In the genomic region with DNA sequence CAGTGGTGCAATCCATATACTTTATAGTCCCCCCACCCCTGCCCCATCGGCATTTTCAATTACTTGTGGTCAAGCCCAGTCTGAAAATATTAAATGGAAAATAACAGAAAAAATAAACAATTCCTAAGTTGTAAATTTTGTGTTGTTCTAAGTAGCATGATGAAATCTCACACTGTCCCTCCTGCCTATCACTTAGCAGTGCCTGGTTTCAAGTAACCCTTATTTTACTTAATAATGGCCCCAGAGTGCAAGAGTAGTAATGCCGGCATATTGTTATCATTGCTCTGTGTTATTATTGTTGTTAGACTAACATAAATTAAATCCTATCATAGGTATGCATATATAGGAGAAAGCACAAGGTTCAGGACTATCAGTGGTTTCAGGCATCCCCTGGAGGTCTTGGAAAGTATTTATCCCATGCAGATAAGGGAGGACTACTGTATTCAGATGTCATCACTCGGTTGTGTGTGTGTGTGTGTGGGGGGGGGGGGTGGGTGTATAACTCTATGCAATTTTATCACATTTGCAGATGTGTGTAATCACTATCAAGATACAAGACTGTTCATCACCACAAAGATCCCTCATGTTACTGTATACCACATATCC, we compare ENCODE assay signal across 24 cellular contexts. TPM values are rescaled to one million over a fixed set of nuclear protein-coding genes. Genes with fewer than 3 reads are reported as not detected.
DNase-seq lines count a peak whose midpoint lies in the region; ATAC-seq and TF ChIP-seq lines count a peak whose summit lies in the region.
"Had no signal": no experiment of that assay in that cellular context is flagged by ENCODE, and none has a peak within 500 bp of the region (broad histone marks: within the 10 kb centered on the region; RNA-seq: fewer than 3 reads in every experiment).

No MANE protein-coding gene starts in this region.

- BruUV-seq in HCT116 (replicated peaks; lab: Mats Ljungman, UMichigan), result no TSS peak

- no peak overlapping the region for H3K9ac ChIP-seq in HCT116 (ENCODE audit: low read length)
- H3K9ac ChIP-seq in mesendoderm (ENCODE audit: low read length), result no peak overlapping the region
- no peak overlapping the region for H3K9ac ChIP-seq in endodermal cell (ENCODE audit: extremely low read depth, low read length, poor library complexity, severe bottlenecking)
- H3K9ac ChIP-seq: BLaER1 had no signal

- POLR2A ChIA-PET in HCT116 (lab: Charles Lee), result no interaction called here
- POLR2A ChIA-PET in activated B cell treated with CpG ODN at 0.5 μM for 24 hours (lab: Charles Lee), result interaction anchor here (1.0 kb wide), 1 partner anchor 9 kb away, joined by 4 read pairs; no protein-coding TSS in a partner anchor

- WGBS in mesendoderm (ENCODE audit: extremely low coverage, insufficient coverage, low lambda C conversion rate), result no CpG with 5 or more reads among the region's 3 CpGs
- WGBS in endodermal cell (ENCODE audit: insufficient coverage in 1 of 2, insufficient read length in 1 of 2), 2 experiments, result 80% methylated on average over 1 of the region's 3 CpGs; no CpG with 5 or more reads in 1 of the 2 experiments

- peaks cover 5% of the 10 kb centered on the region for H3K36me3 Mint-ChIP-seq in CD4-positive, CD25-positive, alpha-beta regulatory T cell
- peaks cover 30% of the 10 kb centered on the region for H3K36me3 Mint-ChIP-seq in activated B cell treated with CpG ODN at 0.5 μM for 24 hours (ENCODE audit: low read depth)
- H3K36me3 Mint-ChIP-seq in endodermal cell (ENCODE audit: low read depth), result peaks cover 26% of the 10 kb centered on the region

- no peak overlapping the region for H3K4me3 ChIP-seq in CD4-positive, CD25-positive, alpha-beta regulatory T cell (ENCODE audit: low read depth, low read length)
- H3K4me3 ChIP-seq in HCT116 (replicated peaks in 1 of 2; ENCODE audit: low read depth in 1 of 2, low read length in 2 of 2), result no peak overlapping the region
- no peak overlapping the region for H3K4me3 ChIP-seq in mesendoderm (ENCODE audit: low read length)
- H3K4me3 ChIP-seq in endodermal cell (ENCODE audit: low read length), result no peak overlapping the region
- H3K4me3 ChIP-seq: BLaER1, heart right ventricle, SK-N-MC, testis had no signal

- no peak overlapping the region for H2BK5ac ChIP-seq in mesendoderm (ENCODE audit: low read length)

- no peak overlapping the region for H2AFZ ChIP-seq in HCT116 (ENCODE audit: low read depth, low read length, poor library complexity, severe bottlenecking)

- H3K27me3 ChIP-seq in CD4-positive, CD25-positive, alpha-beta regulatory T cell (ENCODE audit: control insufficient read depth, insufficient read depth, low read length), result no peaks in the 10 kb centered on the region
- H3K27me3 ChIP-seq in HCT116 (ENCODE audit: insufficient read depth, low read length) (no peaks in the 10 kb centered on the region), mesendoderm (ENCODE audit: insufficient read depth, low read length, poor library complexity) (no peaks in the 10 kb centered on the region), endodermal cell (ENCODE audit: control insufficient read depth, insufficient read depth, low read length, poor library complexity, severe bottlenecking) (no peaks in the 10 kb centered on the region)
- H3K27me3 ChIP-seq: BLaER1, heart right ventricle, testis had no signal

- H3K4me1 Mint-ChIP-seq in CD4-positive, CD25-positive, alpha-beta regulatory T cell, result peaks cover 34 to 64% (median 44%) of the 10 kb centered on the region in 4 donors
- H3K4me1 Mint-ChIP-seq in activated B cell treated with CpG ODN at 0.5 μM for 24 hours, result peaks cover 53% of the 10 kb centered on the region
- H3K4me1 Mint-ChIP-seq in endodermal cell, result peaks cover 10% of the 10 kb centered on the region

- peak overlapping the region in 3 of 4 donors; percentile 7 to 67 (median 54) for H3K4me3 Mint-ChIP-seq in CD4-positive, CD25-positive, alpha-beta regulatory T cell
- H3K4me3 Mint-ChIP-seq in activated B cell treated with CpG ODN at 0.5 μM for 24 hours, result no peak overlapping the region
- H3K4me3 Mint-ChIP-seq in endodermal cell, result no peak overlapping the region
- H3K4me3 Mint-ChIP-seq: activated CD4-positive, alpha-beta T cell treated with anti-CD3 and anti-CD28 coated beads, Interleukin-2, amount 10 ng/mL, durations not matched to agents 7 days and 5 days; activated naive CD8-positive, alpha-beta T cell treated with anti-CD3 and anti-CD28 coated beads, Interleukin-2, amount 10 ng/mL, durations not matched to agents 7 days and 5 days; stimulated activated naive B cell treated with anti-CD40 and anti-IgM and Interleukin-4, amounts not matched to agents 10 μg/mL and 1 μg/mL and 100 μg/mL, for 72 hours had no signal

- no peak overlapping the region for H4K5ac ChIP-seq in mesendoderm (ENCODE audit: low read length)

- no peak for DNase-seq in CD4-positive, CD25-positive, alpha-beta regulatory T cell
- DNase-seq in HCT116 (ENCODE audit: low read depth, low spot score), result no peak
- DNase-seq in activated B cell treated with CpG ODN at 0.5 μM for 24 hours, result no peak
- DNase-seq in mesendoderm, result peak; percentile 52
- DNase-seq in endodermal cell, result no peak
- no peak for DNase-seq in amygdala (lab: John Stamatoyannopoulos, UW)
- no peak for DNase-seq in activated effector memory CD4-positive, alpha-beta T cell treated with anti-CD3 and anti-CD28 coated beads, Interleukin-2, amount 50 U/mL, for 16 hours
- DNase-seq: ACHN; activated CD4-positive, alpha-beta T cell treated with anti-CD3 and anti-CD28 coated beads, Interleukin-2, amount 10 ng/mL, durations not matched to agents 7 days and 5 days; activated naive CD8-positive, alpha-beta T cell treated with anti-CD3 and anti-CD28 coated beads, Interleukin-2, amount 10 ng/mL, durations not matched to agents 7 days and 5 days; heart right ventricle; mesenchymal stem cell; MV-4-11; NCI-H146; NCI-H524; retina; RPMI8226; stimulated activated CD4-positive, alpha-beta T cell treated with anti-CD3 and anti-CD28 coated beads, Interleukin-2, amount 100 ng/mL, for 48 hours; stimulated activated naive B cell treated with anti-CD40 and anti-IgM and Interleukin-4, amounts not matched to agents 10 μg/mL and 1 μg/mL and 100 μg/mL, for 72 hours; T-helper 2 cell; testis had no signal

- peaks cover 0 to 1% (median 0%) of the 10 kb centered on the region in 7 donors for H3K9me3 Mint-ChIP-seq in CD4-positive, CD25-positive, alpha-beta regulatory T cell
- no peaks in the 10 kb centered on the region for H3K9me3 Mint-ChIP-seq in activated B cell treated with CpG ODN at 0.5 μM for 24 hours
- H3K9me3 Mint-ChIP-seq in endodermal cell, result no peaks in the 10 kb centered on the region
- H3K9me3 Mint-ChIP-seq: activated CD4-positive, alpha-beta T cell treated with anti-CD3 and anti-CD28 coated beads, Interleukin-2, amount 10 ng/mL, durations not matched to agents 7 days and 5 days; activated naive CD8-positive, alpha-beta T cell treated with anti-CD3 and anti-CD28 coated beads, Interleukin-2, amount 10 ng/mL, durations not matched to agents 7 days and 5 days; stimulated activated naive B cell treated with anti-CD40 and anti-IgM and Interleukin-4, amounts not matched to agents 10 μg/mL and 1 μg/mL and 100 μg/mL, for 72 hours had no signal

- no peaks in the 10 kb centered on the region for H3K9me2 ChIP-seq in HCT116 (ENCODE audit: insufficient read depth)

- H3K56ac ChIP-seq in mesendoderm (ENCODE audit: low read length), result no peak overlapping the region

- TF ChIP-seq CTCF in HCT116 (IDR thresholded peaks at IDR 0.05 in 2 of 3, conservative IDR thresholded peaks at IDR 0.05 in 1 of 3; ENCODE audit: borderline replicate concordance in 1 of 3, insufficient read depth in 1 of 3, low read depth in 2 of 3, low read length in 2 of 3) (no peak), activated B cell treated with CpG ODN at 0.5 μM for 24 hours (IDR thresholded peaks at IDR 0.05) (no peak), endodermal cell (conservative IDR thresholded peaks at IDR 0.05) (no peak)

- CTCF ChIA-PET in HCT116 (lab: Charles Lee), result no interaction called here
- CTCF ChIA-PET in activated B cell treated with CpG ODN at 0.5 μM for 24 hours (lab: Charles Lee), result no interaction called here

- no peak overlapping the region for H2BK15ac ChIP-seq in mesendoderm (replicated peaks; ENCODE audit: low read depth)

- no peak overlapping the region for H4K8ac ChIP-seq in mesendoderm (ENCODE audit: low read depth, low read length)

- H3K27me3 Mint-ChIP-seq in CD4-positive, CD25-positive, alpha-beta regulatory T cell, result no peaks in the 10 kb centered on the region
- no peaks in the 10 kb centered on the region for H3K27me3 Mint-ChIP-seq in activated B cell treated with CpG ODN at 0.5 μM for 24 hours
- no peaks in the 10 kb centered on the region for H3K27me3 Mint-ChIP-seq in endodermal cell (ENCODE audit: insufficient read depth)
- H3K27me3 Mint-ChIP-seq: activated CD4-positive, alpha-beta T cell treated with anti-CD3 and anti-CD28 coated beads, Interleukin-2, amount 10 ng/mL, durations not matched to agents 7 days and 5 days; activated naive CD8-positive, alpha-beta T cell treated with anti-CD3 and anti-CD28 coated beads, Interleukin-2, amount 10 ng/mL, durations not matched to agents 7 days and 5 days; stimulated activated naive B cell treated with anti-CD40 and anti-IgM and Interleukin-4, amounts not matched to agents 10 μg/mL and 1 μg/mL and 100 μg/mL, for 72 hours had no signal

- TF ChIP-seq POLR2A in HCT116 (IDR thresholded peaks at IDR 0.05; ENCODE audit: borderline replicate concordance, extremely low read depth, insufficient read depth, insufficient read length), result no peak

- no peak overlapping the region for H3K18ac ChIP-seq in mesendoderm (ENCODE audit: low read length)

- H3K4me1 ChIP-seq in CD4-positive, CD25-positive, alpha-beta regulatory T cell (ENCODE audit: control insufficient read depth, insufficient read depth, low read length, poor library complexity, severe bottlenecking), result peaks cover 38% of the 10 kb centered on the region
- peaks cover 23 to 49% of the 10 kb centered on the region in 2 experiments for H3K4me1 ChIP-seq in HCT116 (ENCODE audit: control insufficient read depth in 1 of 2, insufficient read depth in 2 of 2, low read length in 2 of 2)
- H3K4me1 ChIP-seq in mesendoderm (ENCODE audit: control insufficient read depth, low read depth, low read length), result no peaks in the 10 kb centered on the region
- no peaks in the 10 kb centered on the region for H3K4me1 ChIP-seq in endodermal cell (ENCODE audit: control insufficient read depth, insufficient read depth, low read length)

- intact Hi-C loops in HCT116 (cut with micrococcal nuclease) (no loop called here), activated B cell treated with CpG ODN at 0.5 μM for 24 hours (cut with micrococcal nuclease) (loop anchor here (5.0 kb wide), 1 partner anchor 45 kb away; no protein-coding TSS in a partner anchor)

- H3K23ac ChIP-seq in mesendoderm (ENCODE audit: low read length), result no peak overlapping the region

- no peaks in the 10 kb centered on the region for H3K9me3 ChIP-seq in CD4-positive, CD25-positive, alpha-beta regulatory T cell (ENCODE audit: control insufficient read depth in 2 of 2, low read length in 2 of 2)
- H3K9me3 ChIP-seq in HCT116 (ENCODE audit: control insufficient read depth in 1 of 2, insufficient read depth in 1 of 2, low read depth in 1 of 2, low read length in 2 of 2) (no peaks in the 10 kb centered on the region), endodermal cell (ENCODE audit: control insufficient read depth, low read length) (no peaks in the 10 kb centered on the region)
- H3K9me3 ChIP-seq: BLaER1, heart right ventricle, testis had no signal

- peaks cover 32% of the 10 kb centered on the region; the same call in 1 of the 2 replicates for H4K20me1 ChIP-seq in HCT116 (ENCODE audit: insufficient read depth)

- H3K4me2 ChIP-seq in HCT116 (ENCODE audit: low read length) (no peak overlapping the region), mesendoderm (ENCODE audit: low read length) (no peak overlapping the region)
- H3K4me2 ChIP-seq: BLaER1 had no signal

- H3K4ac ChIP-seq in mesendoderm (ENCODE audit: low read depth, low read length), result no peak overlapping the region

- no peak for ATAC-seq in CD4-positive, CD25-positive, alpha-beta regulatory T cell (ENCODE audit: low read depth in 2 of 2)
- ATAC-seq in HCT116 (0 out of 2 replicates have a peak, but pooled peaks have one; percentile 39), activated B cell treated with CpG ODN at 0.5 μM for 24 hours (ENCODE audit: low read depth) (no peak), HG02571 (IDR thresholded peaks at IDR 0.05; ENCODE audit: unreplicated experiment) (no peak)
- ATAC-seq: heart right ventricle; stimulated activated naive B cell treated with anti-CD40 and anti-IgM and Interleukin-4, amounts not matched to agents 10 μg/mL and 1 μg/mL and 100 μg/mL, for 72 hours had no signal

- H3K27ac ChIP-seq in CD4-positive, CD25-positive, alpha-beta regulatory T cell (ENCODE audit: insufficient read depth, low read length, poor library complexity, severe bottlenecking), result no peak overlapping the region
- H3K27ac ChIP-seq in HCT116 (ENCODE audit: low read depth, low read length) (no peak overlapping the region), mesendoderm (ENCODE audit: low read depth, low read length) (no peak overlapping the region), endodermal cell (ENCODE audit: low read depth, low read length) (no peak overlapping the region)
- H3K27ac ChIP-seq: BLaER1, heart right ventricle, SK-N-MC, testis had no signal

- H2BK120ac ChIP-seq in mesendoderm (ENCODE audit: low read depth, low read length), result no peak overlapping the region

- no peak for TF ChIP-seq RAD21 in HCT116 (IDR thresholded peaks at IDR 0.05; ENCODE audit: low read depth)

- H3K36me3 ChIP-seq in CD4-positive, CD25-positive, alpha-beta regulatory T cell (ENCODE audit: control insufficient read depth, insufficient read depth, low read length), result peaks cover 3% of the 10 kb centered on the region
- H3K36me3 ChIP-seq in HCT116 (ENCODE audit: control insufficient read depth in 1 of 2, insufficient read depth in 2 of 2, low read length in 2 of 2), result peaks cover 0 to 10% of the 10 kb centered on the region in 2 experiments; a peak in 1 of 4 replicates
- no peaks in the 10 kb centered on the region for H3K36me3 ChIP-seq in mesendoderm (ENCODE audit: control insufficient read depth, insufficient read depth, low read length)
- H3K36me3 ChIP-seq in endodermal cell (ENCODE audit: control insufficient read depth, insufficient read depth, low read length), result peaks cover 20% of the 10 kb centered on the region

- H3K27ac Mint-ChIP-seq in CD4-positive, CD25-positive, alpha-beta regulatory T cell, result peak overlapping the region in 2 of 3 donors; percentile 35 to 72
- H3K27ac Mint-ChIP-seq in activated B cell treated with CpG ODN at 0.5 μM for 24 hours, result peak overlapping the region; percentile 59
- no peak overlapping the region for H3K27ac Mint-ChIP-seq in endodermal cell
- H3K27ac Mint-ChIP-seq: activated CD4-positive, alpha-beta T cell treated with anti-CD3 and anti-CD28 coated beads, Interleukin-2, amount 10 ng/mL, durations not matched to agents 7 days and 5 days; activated naive CD8-positive, alpha-beta T cell treated with anti-CD3 and anti-CD28 coated beads, Interleukin-2, amount 10 ng/mL, durations not matched to agents 7 days and 5 days; stimulated activated naive B cell treated with anti-CD40 and anti-IgM and Interleukin-4, amounts not matched to agents 10 μg/mL and 1 μg/mL and 100 μg/mL, for 72 hours had no signal

- H3K79me2 ChIP-seq in HCT116 (ENCODE audit: insufficient read depth, low read length) (peaks cover 99% of the 10 kb centered on the region), mesendoderm (ENCODE audit: control insufficient read depth, insufficient read depth, low read length) (peaks cover 72% of the 10 kb centered on the region)

- RAD21 ChIA-PET in HCT116 (lab: Charles Lee; ENCODE audit: low non-redundant PET in 1 of 2, low total read pairs in 2 of 2, uncharacterized antibody in 2 of 2, unreplicated experiment in 2 of 2), result no interaction called here

- H2AK5ac ChIP-seq in mesendoderm (ENCODE audit: low read length), result no peak overlapping the region

- H3K79me1 ChIP-seq in mesendoderm (ENCODE audit: low read length), result peaks cover 3% of the 10 kb centered on the region

RNA-seq across cellular contexts. Expression of a gene that starts 9.3 kb away (rescaled TPM):
- total RNA-seq in CD4-positive, CD25-positive, alpha-beta regulatory T cell, result 67.9 TPM
- polyA plus RNA-seq in CD4-positive, CD25-positive, alpha-beta regulatory T cell, result 10 to 100 TPM; 55.0 to 66.7 (median 58.7) TPM
- total RNA-seq in HCT116 (2021; ENCODE audit: unreplicated experiment), result 80.6 TPM
- polyA plus RNA-seq in HCT116 (2012), result 21.9 and 29.5 TPM in 2 replicates
- 66.5 and 66.6 TPM in 2 replicates for total RNA-seq in activated B cell treated with CpG ODN at 0.5 μM for 24 hours
- 88.0 TPM for polyA plus RNA-seq in mesendoderm (2013, experiment 1 of 2)
- 89.9 TPM for polyA plus RNA-seq in mesendoderm (2013, experiment 2 of 2)
- total RNA-seq in endodermal cell, result 100 to 1,000 TPM in 1 of 2 donors, 10 to 100 TPM in 1; 85.5 to 104 TPM
- 79.2 TPM for polyA plus RNA-seq in endodermal cell (2013, experiment 1 of 2)
- polyA plus RNA-seq in endodermal cell (2013, experiment 2 of 2), result 71.8 TPM

Comparison
In these comparisons a context has a peak if more than half of its experiments do, and no peak if none do; other contexts are left out.
1. H3K4me3 Mint-ChIP-seq: peak in CD4-positive, CD25-positive, alpha-beta regulatory T cell (3 of 4); none in activated B cell treated with CpG ODN at 0.5 μM for 24 hours (single experiment) and endodermal cell (single experiment).